1 cellular context compared by ENCODE assay signal in the genomic region with DNA sequence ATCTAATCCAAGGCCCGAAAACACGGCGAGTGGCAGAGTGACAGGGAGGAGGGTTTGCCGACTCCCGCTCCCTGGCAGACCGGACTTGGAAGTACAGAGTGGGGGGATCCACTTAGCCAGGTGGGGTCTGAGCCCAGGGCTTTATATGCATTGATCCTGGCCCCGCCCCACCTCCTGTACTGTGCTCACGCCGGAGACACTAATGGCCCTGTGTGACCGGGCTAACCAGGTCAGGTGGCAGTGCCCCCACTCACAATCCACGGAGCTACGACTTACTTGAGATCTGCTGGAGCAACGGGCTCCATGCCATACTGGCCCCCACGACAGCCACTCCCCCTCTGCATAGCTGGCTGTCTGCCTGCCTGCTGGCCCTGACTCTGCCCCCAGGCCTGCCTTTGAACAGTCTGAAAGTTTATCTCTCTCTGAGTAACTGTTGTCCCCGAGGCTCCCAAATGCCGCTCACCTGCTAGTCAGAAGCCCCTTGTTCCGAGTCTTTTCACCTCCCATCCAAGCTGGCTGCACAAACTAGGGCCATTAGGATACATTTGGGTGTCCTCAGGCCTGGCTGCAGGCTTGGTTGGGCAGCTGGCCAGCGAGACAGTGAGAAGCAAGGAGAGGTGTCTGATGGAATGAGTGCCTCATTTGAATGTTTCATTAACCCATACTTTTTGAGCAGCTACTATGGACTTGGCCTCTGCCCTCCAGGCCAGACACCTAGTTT.
TF ChIP-seq lines count a peak whose summit lies in the region.

No MANE protein-coding gene starts in this region.

TF ChIP-seq in H1, 55 proteins besides CTCF, POLR2A, EP300 and RAD21:
- TF ChIP-seq SUZ12 (IDR thresholded peaks at IDR 0.05; ENCODE audit: low read length) (no peak), BCL11A (IDR thresholded peaks at IDR 0.05; ENCODE audit: low read depth in 2 of 2, low read length in 2 of 2) (no peak), RBBP5 (IDR thresholded peaks at IDR 0.05; ENCODE audit: borderline replicate concordance, low read depth, low read length) (no peak), CBX8 (IDR thresholded peaks at IDR 0.05; ENCODE audit: borderline replicate concordance, low read depth, low read length) (no peak), ZNF274 (IDR thresholded peaks at IDR 0.05; ENCODE audit: borderline replicate concordance, extremely low read depth, low read length) (no peak), BRCA1 (IDR thresholded peaks at IDR 0.05; ENCODE audit: low read depth, low read length) (no peak), CEBPB (IDR thresholded peaks at IDR 0.05; ENCODE audit: low read depth, low read length) (no peak), PHF8 (conservative IDR thresholded peaks at IDR 0.05; ENCODE audit: low read depth, low read length) (no peak), YY1 (IDR thresholded peaks at IDR 0.05; ENCODE audit: low read depth, low read length) (no peak), ASH2L (IDR thresholded peaks at IDR 0.05; ENCODE audit: low read length) (no peak), FOSL1 (IDR thresholded peaks at IDR 0.05; ENCODE audit: insufficient read depth, low read depth, low read length) (no peak), E2F6 (IDR thresholded peaks at IDR 0.05) (no peak), EZH2 (IDR thresholded peaks at IDR 0.05; ENCODE audit: low read depth, low read length, severe bottlenecking) (no peak), TAF1 (IDR thresholded peaks at IDR 0.05; ENCODE audit: low read depth, low read length) (no peak), CHD1 (IDR thresholded peaks at IDR 0.05; ENCODE audit: low read depth, low read length) (no peak), TBP (IDR thresholded peaks at IDR 0.05; ENCODE audit: low read depth, low read length) (no peak), JUND (IDR thresholded peaks at IDR 0.05; ENCODE audit: low read length) (no peak), CBX5 (IDR thresholded peaks at IDR 0.05; ENCODE audit: low read depth, low read length) (no peak)
- TF ChIP-seq, protein P1, sequence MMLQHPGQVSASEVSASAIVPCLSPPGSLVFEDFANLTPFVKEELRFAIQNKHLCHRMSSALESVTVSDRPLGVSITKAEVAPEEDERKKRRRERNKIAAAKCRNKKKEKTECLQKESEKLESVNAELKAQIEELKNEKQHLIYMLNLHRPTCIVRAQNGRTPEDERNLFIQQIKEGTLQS (IDR thresholded peaks at IDR 0.05; ENCODE audit: insufficient read depth, low read depth, low read length), result no peak
TF ChIP-seq in H1: peak in this region for 0.
